In the genomic region with DNA sequence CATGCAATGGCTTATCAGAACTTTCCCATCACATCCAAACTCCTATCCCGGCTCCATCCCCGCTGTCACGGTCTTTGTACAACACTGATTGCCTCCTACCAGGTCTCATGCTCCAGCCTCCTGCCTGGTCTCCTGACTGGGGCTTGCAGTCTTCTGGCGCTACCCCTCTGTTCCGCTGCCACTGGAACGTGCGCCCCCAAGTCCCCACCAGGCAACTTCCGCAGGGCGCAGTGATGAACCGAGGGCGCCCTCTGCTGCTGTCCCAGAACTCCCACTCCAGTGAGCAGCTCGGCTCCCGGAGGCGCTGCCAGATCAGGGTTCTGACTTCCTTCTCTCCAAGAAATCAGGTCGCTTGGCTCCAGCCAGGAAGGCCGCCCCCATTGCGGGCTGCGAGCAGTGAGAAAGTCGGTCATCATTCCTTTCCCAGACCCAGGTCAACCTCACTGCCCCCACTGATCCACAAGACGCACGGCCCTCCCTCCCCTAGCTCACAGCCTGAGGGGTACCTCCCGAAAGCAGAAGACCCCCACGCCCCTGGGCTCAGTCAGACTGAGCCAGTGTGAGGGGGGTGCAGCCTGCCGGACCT, we compare ENCODE assay signal across 9 cellular contexts. TPM values are rescaled to one million over a fixed set of nuclear protein-coding genes. Genes with fewer than 3 reads are reported as not detected.
DNase-seq lines count a peak whose midpoint lies in the region; ATAC-seq, FAIRE-seq and TF ChIP-seq lines count a peak whose summit lies in the region.
"Had no signal": no experiment of that assay in that cellular context is flagged by ENCODE, and none has a peak within 500 bp of the region (broad histone marks: within the 10 kb centered on the region; RNA-seq: fewer than 3 reads in every experiment).

No MANE protein-coding gene starts in this region.

- BruUV-seq in IMR-90 (replicated peaks; lab: Mats Ljungman, UMichigan): no TSS peak

- no peak overlapping the region for H2BK5ac ChIP-seq in IMR-90 (ENCODE audit: low read depth, low read length, poor library complexity, severe bottlenecking)

- H3K9me3 ChIP-seq in IMR-90 (ENCODE audit: control insufficient read depth, insufficient read depth, low read length): no peaks in the 10 kb centered on the region
- H3K9me3 ChIP-seq in T-helper 17 cell (ENCODE audit: control insufficient read depth, low read length, poor library complexity, severe bottlenecking): no peaks in the 10 kb centered on the region
- H3K9me3 ChIP-seq in liver (ENCODE audit: control insufficient read depth in 4 of 4, low read length in 3 of 4): no peaks in the 10 kb centered on the region
- H3K9me3 ChIP-seq: neutrophil had no signal

- POLR2A ChIA-PET in IMR-90 (lab: Charles Lee; ENCODE audit: unreplicated experiment): no interaction called here

- 14% methylated on average over 11 of the region's 24 CpGs; no CpG with 5 or more reads in 1 of the 2 experiments for WGBS in IMR-90 (ENCODE audit: extremely low coverage in 2 of 2, insufficient read length in 1 of 2), 2 experiments
- WGBS in liver: 15% methylated on average over 24 of the region's 24 CpGs

- H2AFZ ChIP-seq in IMR-90 (replicated peaks; ENCODE audit: low read length, poor library complexity): peak overlapping the region; percentile 93

- in situ Hi-C loops in IMR-90 (cut with MboI; ENCODE audit: low sequenced_read_pairs): loop anchor here (5.0 kb wide), 2 partner anchors 69 to 159 kb away; no protein-coding TSS in a partner anchor

- H3K27ac ChIP-seq in IMR-90 (ENCODE audit: insufficient read depth, low read length) (no peak overlapping the region), dorsolateral prefrontal cortex (no peak overlapping the region), liver (ENCODE audit: low read depth in 1 of 2, low read length in 2 of 2) (no peak overlapping the region)
- H3K27ac ChIP-seq: neutrophil had no signal

- H3K4me1 Mint-ChIP-seq in T-helper 17 cell: peaks cover 3% of the 10 kb centered on the region
- H3K4me1 Mint-ChIP-seq in stimulated activated naive CD8-positive, alpha-beta T cell treated with anti-CD3 and anti-CD28 coated beads, Interleukin-15, amount 100 ng/mL, for 72 hours: peaks cover 5% of the 10 kb centered on the region

- TF ChIP-seq CTCF in D721Med (IDR thresholded peaks at IDR 0.05; ENCODE audit: insufficient read depth, missing control alignments): peak; percentile 70
- TF ChIP-seq CTCF in IMR-90 (conservative IDR thresholded peaks at IDR 0.05; ENCODE audit: low read depth, low read length): peak; percentile 91
- peak; percentile 18 to 91 (median 76) for TF ChIP-seq CTCF in dorsolateral prefrontal cortex (IDR thresholded peaks at IDR 0.05 in 54 of 56, conservative IDR thresholded peaks at IDR 0.05 in 2 of 56; ENCODE audit: low read depth in 1 of 56, partially characterized antibody in 56 of 56)
- TF ChIP-seq CTCF in liver (IDR thresholded peaks at IDR 0.05; ENCODE audit: low read depth, low read length, missing input control): peak; percentile 66

- dilution Hi-C loops in IMR-90 (cut with HindIII; ENCODE audit: low sequenced_read_pairs, unreplicated experiment): no loop called here

- H2AK5ac ChIP-seq in IMR-90 (ENCODE audit: low read depth, low read length): no peak overlapping the region

- ATAC-seq in IMR-90 (ENCODE audit: low read depth) (peak; percentile 99), T-helper 17 cell (peak; percentile 61), GM21515 (IDR thresholded peaks at IDR 0.05; ENCODE audit: unreplicated experiment) (no peak), HG02759 (IDR thresholded peaks at IDR 0.05; ENCODE audit: unreplicated experiment) (no peak)
- peak; percentile 74 for ATAC-seq in stimulated activated naive CD8-positive, alpha-beta T cell treated with anti-CD3 and anti-CD28 coated beads, Interleukin-15, amount 100 ng/mL, for 72 hours

- H4K91ac ChIP-seq in IMR-90 (ENCODE audit: insufficient read depth, low read depth, low read length): no peak overlapping the region

- 0 out of 2 replicates have a peak, but pooled peaks cover 3% of the 10 kb centered on the region for H4K20me1 ChIP-seq in IMR-90 (ENCODE audit: insufficient read depth, low read length)

- H3K9me3 Mint-ChIP-seq in stimulated activated naive CD8-positive, alpha-beta T cell treated with anti-CD3 and anti-CD28 coated beads, Interleukin-15, amount 100 ng/mL, for 72 hours: no peaks in the 10 kb centered on the region

- H3K4me3 Mint-ChIP-seq in T-helper 17 cell: no peak overlapping the region
- H3K4me3 Mint-ChIP-seq in stimulated activated naive CD8-positive, alpha-beta T cell treated with anti-CD3 and anti-CD28 coated beads, Interleukin-15, amount 100 ng/mL, for 72 hours: no peak overlapping the region

- CTCF ChIA-PET in IMR-90 (lab: Yijun Ruan, JAX): interaction anchor here (0.6 to 2.5 kb wide), 16 partner anchors 19 to 264 kb away, joined by 3 to 31 read pairs (median 4); no protein-coding TSS in a partner anchor

- no peak overlapping the region for H2BK120ac ChIP-seq in IMR-90 (ENCODE audit: low read depth, low read length)

- H3K14ac ChIP-seq in IMR-90 (replicated peaks; ENCODE audit: low read depth, low read length): no peak overlapping the region

- no peak overlapping the region for H3K27ac Mint-ChIP-seq in T-helper 17 cell
- H3K27ac Mint-ChIP-seq in stimulated activated naive CD8-positive, alpha-beta T cell treated with anti-CD3 and anti-CD28 coated beads, Interleukin-15, amount 100 ng/mL, for 72 hours: no peak overlapping the region

- H3K4me2 ChIP-seq in IMR-90 (ENCODE audit: low read depth, low read length): peak overlapping the region; percentile 75

- TF ChIP-seq RAD21 in IMR-90 (IDR thresholded peaks at IDR 0.05; ENCODE audit: low read length): peak; percentile 96
- peak; percentile 87 to 89 for TF ChIP-seq RAD21 in liver (IDR thresholded peaks at IDR 0.05)

- peaks cover 4% of the 10 kb centered on the region for H3K36me3 Mint-ChIP-seq in T-helper 17 cell (ENCODE audit: low read depth)

- no peak overlapping the region for H4K5ac ChIP-seq in IMR-90 (ENCODE audit: low read depth, low read length)

- peak overlapping the region; percentile 86 for H2AK9ac ChIP-seq in IMR-90 (replicated peaks; ENCODE audit: low read depth, low read length, poor library complexity)

- no peak overlapping the region for H4K8ac ChIP-seq in IMR-90 (ENCODE audit: low read depth in 2 of 2, low read length in 2 of 2)

- intact Hi-C loops in IMR-90 (cut with micrococcal nuclease) (loop anchor here (1.0 kb wide), 2 partner anchors 71 to 163 kb away; no protein-coding TSS in a partner anchor), dorsolateral prefrontal cortex (cut with DNase I) (loop anchor here (1.0 to 10.0 kb wide), 2 partner anchors 71 to 162 kb away; no protein-coding TSS in a partner anchor)

- no peak for TF ChIP-seq POLR2A in IMR-90 (IDR thresholded peaks at IDR 0.05; ENCODE audit: low read depth, low read length)

- DNase-seq in D721Med (ENCODE audit: insufficient read length, low spot score) (peak; percentile 40), IMR-90 (peak; percentile 62), T-helper 17 cell (peak; percentile 22 to 36 (median 33)), dorsolateral prefrontal cortex (peak; percentile 54 to 86 (median 66))
- peak; percentile 42 to 45 for DNase-seq in stimulated activated naive CD8-positive, alpha-beta T cell treated with anti-CD3 and anti-CD28 coated beads, Interleukin-15, amount 100 ng/mL, for 72 hours

- no peak overlapping the region for H3K4me3 ChIP-seq in IMR-90 (ENCODE audit: insufficient read depth, low read depth, low read length)
- H3K4me3 ChIP-seq in dorsolateral prefrontal cortex: peak overlapping the region in 30 of 59 donors; percentile 0 to 45 (median 24)
- no peak overlapping the region for H3K4me3 ChIP-seq in liver (ENCODE audit: low read depth in 1 of 3, low read length in 3 of 3)

- H3K9me1 ChIP-seq in IMR-90 (ENCODE audit: insufficient read depth, low read length): no peaks in the 10 kb centered on the region

- no peaks in the 10 kb centered on the region for H3K4me1 ChIP-seq in IMR-90 (ENCODE audit: control insufficient read depth, insufficient read depth, low read length)
- H3K4me1 ChIP-seq in liver (ENCODE audit: control insufficient read depth in 4 of 4, insufficient read depth in 4 of 4, low read length in 3 of 4): peaks cover 0 to 6% (median 0%) of the 10 kb centered on the region in 4 donors

- FAIRE-seq in D721Med (lab: Jason Lieb, UNC): no peak

- peaks cover 45% of the 10 kb centered on the region for H3K27me3 Mint-ChIP-seq in T-helper 17 cell
- H3K27me3 Mint-ChIP-seq in stimulated activated naive CD8-positive, alpha-beta T cell treated with anti-CD3 and anti-CD28 coated beads, Interleukin-15, amount 100 ng/mL, for 72 hours: peaks cover 75% of the 10 kb centered on the region

- H3K4ac ChIP-seq in IMR-90 (ENCODE audit: low read depth, low read length): no peak overlapping the region

- no peaks in the 10 kb centered on the region for H3K79me1 ChIP-seq in IMR-90 (ENCODE audit: low read depth in 1 of 2, low read length in 2 of 2)

- H3K27me3 ChIP-seq in IMR-90 (ENCODE audit: control insufficient read depth, insufficient read depth, low read length) (peaks cover 21% of the 10 kb centered on the region), dorsolateral prefrontal cortex (peaks cover 0 to 14% (median 0%) of the 10 kb centered on the region in 45 donors), liver (ENCODE audit: control insufficient read depth in 4 of 4, insufficient read depth in 4 of 4, low read length in 3 of 4) (peaks cover 0 to 3% (median 0%) of the 10 kb centered on the region in 4 donors)

- no peak overlapping the region for H2BK20ac ChIP-seq in IMR-90 (ENCODE audit: low read depth, low read length)

- no peak overlapping the region for H3K56ac ChIP-seq in IMR-90 (ENCODE audit: extremely low read depth, insufficient read depth, low read length)

- H2BK15ac ChIP-seq in IMR-90 (ENCODE audit: low read depth, low read length): no peak overlapping the region; the same call in 2 of the 3 replicates

- H3K18ac ChIP-seq in IMR-90 (ENCODE audit: low read depth, low read length): no peak overlapping the region

- H3K36me3 ChIP-seq in IMR-90 (ENCODE audit: control insufficient read depth, insufficient read depth, low read length) (no peaks in the 10 kb centered on the region), liver (ENCODE audit: control insufficient read depth in 4 of 4, insufficient read depth in 3 of 4, low read depth in 1 of 4, low read length in 3 of 4) (no peaks in the 10 kb centered on the region)
- H3K36me3 ChIP-seq: neutrophil had no signal

- H3K9ac ChIP-seq in IMR-90 (ENCODE audit: low read depth, low read length) (no peak overlapping the region), liver (ENCODE audit: low read depth in 1 of 2, low read length in 2 of 2) (no peak overlapping the region)

- H3K23ac ChIP-seq in IMR-90 (ENCODE audit: low read depth, low read length): no peak overlapping the region; the same call in 1 of the 2 replicates

RNA-seq across cellular contexts. Expression of a gene that starts 43.9 kb away (rescaled TPM):
- total RNA-seq in IMR-90 (2012; rRNA removed) (21.4 and 21.5 TPM in 2 replicates), T-helper 17 cell (10 to 100 TPM; 13.1 to 19.4 TPM), dorsolateral prefrontal cortex (10 to 100 TPM; 28.8 to 98.3 (median 66.8) TPM), liver (1 to 10 TPM; 2.8 to 8.1 TPM)
- polyA plus RNA-seq in IMR-90 (2012; rRNA removed) (34.5 and 36.0 TPM in 2 replicates), liver (1 to 10 TPM; 4.1 to 6.8 TPM)
- polyA plus RNA-seq in IMR-90 (2012; cell fraction: cytosol; rRNA removed): 28.4 and 35.6 TPM in 2 replicates
- 30.1 and 35.6 TPM in 2 replicates for polyA plus RNA-seq in IMR-90 (2012; cell fraction: nucleus; rRNA removed; ENCODE audit: low replicate concordance)

RNA-seq across cellular contexts. Expression of a gene that starts 45.7 kb away (rescaled TPM):
- total RNA-seq in IMR-90 (2012; rRNA removed) (not detected in 2 replicates), T-helper 17 cell (not detected), dorsolateral prefrontal cortex (under 1 TPM in 4 of 120 experiments, not detected in 116; 0.16 to 0.25 (median 0.16) TPM), liver (not detected)
- polyA plus RNA-seq in IMR-90 (2012; rRNA removed) (not detected in 2 replicates), liver (not detected)
- polyA plus RNA-seq in IMR-90 (2012; cell fraction: cytosol; rRNA removed): not detected in 2 replicates
- polyA plus RNA-seq in IMR-90 (2012; cell fraction: nucleus; rRNA removed; ENCODE audit: low replicate concordance): not detected in 2 replicates

RNA-seq across cellular contexts. Expression of a gene that starts 57.4 kb away (rescaled TPM):
- total RNA-seq in IMR-90 (2012; rRNA removed) (18.9 and 19.7 TPM in 2 replicates), T-helper 17 cell (10 to 100 TPM; 31.9 to 37.0 TPM), dorsolateral prefrontal cortex (10 to 100 TPM; 25.0 to 44.3 (median 33.2) TPM), liver (1 to 10 TPM; 5.3 to 6.3 TPM)
- polyA plus RNA-seq in IMR-90 (2012; rRNA removed) (16.9 and 17.8 TPM in 2 replicates), liver (1 to 10 TPM; 3.9 to 8.8 TPM)
- polyA plus RNA-seq in IMR-90 (2012; cell fraction: cytosol; rRNA removed): 10.8 and 12.0 TPM in 2 replicates
- 36.5 and 44.1 TPM in 2 replicates for polyA plus RNA-seq in IMR-90 (2012; cell fraction: nucleus; rRNA removed; ENCODE audit: low replicate concordance)

Comparison
In these comparisons a context has a peak if more than half of its experiments do, and no peak if none do; other contexts are left out.
1. ATAC-seq: peak in IMR-90 (single experiment), T-helper 17 cell (single experiment) and stimulated activated naive CD8-positive, alpha-beta T cell treated with anti-CD3 and anti-CD28 coated beads, Interleukin-15, amount 100 ng/mL, for 72 hours (single experiment); none in GM21515 (single experiment) and HG02759 (single experiment).
2. H3K4me3 ChIP-seq: peak in dorsolateral prefrontal cortex (30 of 59); none in IMR-90 (single experiment) and liver (0 of 3).
3. Peak in every context shown above with its lines, with median percentiles within 50 percentile points of each other: DNase-seq and CTCF ChIP-seq.